7 cellular contexts compared by ENCODE assay signal in the genomic region with DNA sequence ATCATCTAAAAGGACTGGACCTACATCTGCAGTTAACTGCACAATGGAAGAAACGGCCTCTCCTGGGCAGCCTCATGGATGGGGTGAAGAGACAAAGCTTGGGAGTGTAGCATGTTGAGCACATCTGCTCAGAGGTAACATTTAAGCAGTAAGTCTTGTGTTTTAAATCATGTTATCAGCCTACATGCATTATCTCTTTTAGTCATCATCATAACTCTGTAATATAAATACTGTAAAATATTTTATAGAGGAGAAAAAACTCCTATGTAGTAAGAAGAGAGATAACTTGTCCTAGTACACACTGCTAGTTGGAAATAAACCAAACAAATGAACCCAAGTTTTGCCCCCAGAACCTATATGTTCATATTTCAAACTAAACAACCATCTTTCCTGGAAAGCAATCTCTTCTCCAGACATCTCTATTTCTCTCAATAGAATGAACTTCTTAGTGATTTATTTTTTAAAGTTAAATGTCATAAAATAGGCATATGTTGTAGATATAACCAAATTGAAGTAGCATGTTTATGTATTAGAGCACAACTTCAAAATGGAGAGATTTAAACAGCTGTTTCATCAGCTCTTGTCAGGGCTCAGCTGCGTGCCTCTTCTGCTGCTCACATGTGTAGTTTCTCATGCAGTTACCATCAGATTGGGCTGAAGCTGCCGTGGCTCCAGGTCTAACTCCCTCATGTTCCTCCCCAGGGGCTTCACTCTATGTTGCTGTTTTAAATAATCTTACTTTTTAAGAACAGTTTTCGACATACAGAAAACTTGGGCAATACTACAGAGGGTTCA.
"Had no signal": no experiment of that assay in that cellular context is flagged by ENCODE, and none has a peak within 500 bp of the region (broad histone marks: within the 10 kb centered on the region; RNA-seq: fewer than 3 reads in every experiment).

No MANE protein-coding gene starts in this region.

- H2AFZ ChIP-seq: GM23248 had no signal

- H3K27ac ChIP-seq: GM23248, HL-60 had no signal

- H3K4me1 Mint-ChIP-seq: H9 had no signal

- H3K4me3 ChIP-seq: GM23248, K562 had no signal

- H3K27ac Mint-ChIP-seq: H9 had no signal

- ATAC-seq: K562 had no signal

- H3K9ac ChIP-seq: GM23248 had no signal

- H3K4me3 Mint-ChIP-seq: H9 had no signal

- DNase-seq: GM23248, H9, HCEC 1CT, IMR-90, KG1 had no signal
